ENCODE assay signal across 17 cellular contexts in genomic region chr5:133132717-133133116, GRCh38.
DNase-seq lines count a peak whose midpoint lies in the region; ATAC-seq and TF ChIP-seq lines count a peak whose summit lies in the region.
"Had no signal": no experiment of that assay in that cellular context is flagged by ENCODE, and none has a peak within 500 bp of the region (broad histone marks: within the 10 kb centered on the region; RNA-seq: fewer than 3 reads in every experiment).

No MANE protein-coding gene starts in this region.

- no peaks in the 10 kb centered on the region for H3K36me3 ChIP-seq in RWPE2 (ENCODE audit: low read depth)
- H3K36me3 ChIP-seq: BE2C, BLaER1 had no signal

- H3K9me3 ChIP-seq in RWPE2 (ENCODE audit: severe bottlenecking), result no peaks in the 10 kb centered on the region
- H3K9me3 ChIP-seq: BE2C, BLaER1, Caco-2 had no signal

- H3K27me3 ChIP-seq in RWPE2 (ENCODE audit: insufficient read depth, poor library complexity, severe bottlenecking), result no peaks in the 10 kb centered on the region
- H3K27me3 ChIP-seq: BE2C, BLaER1 had no signal

- no peak for TF ChIP-seq CTCF in RWPE2 (IDR thresholded peaks at IDR 0.05; ENCODE audit: poor library complexity, severe bottlenecking)

- intact Hi-C loops in posterior vena cava (cut with DNase I), result no loop called here

- DNase-seq in MV-4-11 (lab: John Stamatoyannopoulos, UW) (peak; percentile 8), RWPE2 (ENCODE audit: low spot score) (peak; percentile 4), posterior vena cava (ENCODE audit: low spot score) (peak; percentile 5), SW 1271 (lab: John Stamatoyannopoulos, UW) (no peak)
- no peak for DNase-seq in activated CD8-positive, alpha-beta memory T cell treated with anti-CD3 and anti-CD28 coated beads, Interleukin-2, amount 50 U/mL, for 48 hours
- no peak for DNase-seq in activated CD4-positive, alpha-beta T cell treated with anti-CD3 and anti-CD28 coated beads for 1 hour
- DNase-seq: 8988T; ACHN; BE2C; C1 segment of cervical spinal cord; Calu3; CD4-positive, alpha-beta memory T cell; CD4-positive, CD25-positive, alpha-beta regulatory T cell; DMS79 treated with DMSO at 0.1 percent for 48 hours; GF-D8 had no signal

- H3K4me1 ChIP-seq in RWPE2 (ENCODE audit: insufficient read depth, poor library complexity, severe bottlenecking), result no peaks in the 10 kb centered on the region
- H3K4me1 ChIP-seq: Caco-2 had no signal

- H3K27ac ChIP-seq in RWPE2 (ENCODE audit: poor library complexity, severe bottlenecking), result no peak overlapping the region
- H3K27ac ChIP-seq: BLaER1 had no signal

- no peak for ATAC-seq in RWPE2 (ENCODE audit: low read depth)

- no peak overlapping the region for H3K4me3 ChIP-seq in RWPE2 (ENCODE audit: severe bottlenecking)
- H3K4me3 ChIP-seq: BLaER1 had no signal

Comparison
In these comparisons a context has a peak if more than half of its experiments do, and no peak if none do; other contexts are left out.
1. DNase-seq: peak in MV-4-11 (single experiment), RWPE2 (single experiment) and posterior vena cava (single experiment); none in activated CD8-positive, alpha-beta memory T cell treated with anti-CD3 and anti-CD28 coated beads, Interleukin-2, amount 50 U/mL, for 48 hours (single experiment), SW 1271 (0 of 2) and activated CD4-positive, alpha-beta T cell treated with anti-CD3 and anti-CD28 coated beads for 1 hour (single experiment).